Comparison of ENCODE assay signal across 8 cellular contexts in genomic region chr7:120856621-120857352, GRCh38. TPM values are rescaled to one million over a fixed set of nuclear protein-coding genes. Genes with fewer than 3 reads are reported as not detected.
DNase-seq lines count a peak whose midpoint lies in the region; ATAC-seq and TF ChIP-seq lines count a peak whose summit lies in the region.

No MANE protein-coding gene starts in this region.

- peak overlapping the region; percentile 88 to 98 (median 93) for H3K4me2 ChIP-seq in BLaER1 treated with 17β-estradiol and CSF1 and Interleukin-3, amounts not matched to agents 10 nM and 100 nM

- peaks cover 0 to 14% (median 7%) of the 10 kb centered on the region in 10 experiments; a peak in 11 of 20 replicates for H3K4me1 ChIP-seq in BLaER1 treated with 17β-estradiol and CSF1 and Interleukin-3, amounts not matched to agents 10 nM and 100 nM
- H3K4me1 ChIP-seq in left ventricle myocardium inferior = peaks cover 36% of the 10 kb centered on the region

- DNase-seq in NCI-H526 (lab: John Stamatoyannopoulos, UW) = peak; percentile 60 to 83
- DNase-seq in activated naive CD4-positive, alpha-beta T cell treated with anti-CD3 and anti-CD28 coated beads, Interleukin-2, amount 50 U/mL, for 72 hours (ENCODE audit: low spot score in 2 of 2) = peak in 1 of 2 donors; percentile 12
- peak; percentile 38 for DNase-seq in left ventricle myocardium inferior
- DNase-seq in posterior cingulate gyrus = peak in 8 of 10 donors; percentile 8 to 80 (median 27)
- DNase-seq in NCI-H2107 (lab: John Stamatoyannopoulos, UW) = no peak

- H3K27me3 ChIP-seq in BLaER1 treated with 17β-estradiol and CSF1 and Interleukin-3, amounts not matched to agents 10 nM and 100 nM = peaks cover 0 to 12% (median 0%) of the 10 kb centered on the region in 11 experiments; a peak in 7 of 22 replicates
- H3K27me3 ChIP-seq in left ventricle myocardium inferior (ENCODE audit: low read depth) = no peaks in the 10 kb centered on the region

- H3K36me3 Mint-ChIP-seq in activated naive CD4-positive, alpha-beta T cell treated with anti-CD3 and anti-CD28 coated beads, Interleukin-2, amount 50 U/mL, for 72 hours = peaks cover 0 to 11% of the 10 kb centered on the region in 2 donors

- H3K27ac ChIP-seq in BLaER1 treated with 17β-estradiol and CSF1 and Interleukin-3, amounts not matched to agents 10 nM and 100 nM = no peak overlapping the region
- peak overlapping the region; percentile 97 for H3K27ac ChIP-seq in left ventricle myocardium inferior (replicated peaks)

- H3K27ac Mint-ChIP-seq in activated naive CD4-positive, alpha-beta T cell treated with anti-CD3 and anti-CD28 coated beads, Interleukin-2, amount 50 U/mL, for 72 hours = no peak overlapping the region

- peak overlapping the region; percentile 66 to 89 (median 79) for H3K4me3 ChIP-seq in BLaER1 treated with 17β-estradiol and CSF1 and Interleukin-3, amounts not matched to agents 10 nM and 100 nM
- peak overlapping the region; percentile 80 for H3K4me3 ChIP-seq in left ventricle myocardium inferior

- ATAC-seq in GM18873 (IDR thresholded peaks at IDR 0.05; ENCODE audit: low FRiP score, unreplicated experiment) (peak; percentile 65), HG03045 (IDR thresholded peaks at IDR 0.05; ENCODE audit: unreplicated experiment) (peak; percentile 58)
- peak; percentile 47 to 57 for ATAC-seq in activated naive CD4-positive, alpha-beta T cell treated with anti-CD3 and anti-CD28 coated beads, Interleukin-2, amount 50 U/mL, for 72 hours

- peak overlapping the region in 8 of 11 experiments; percentile 9 to 59 (median 38); a peak in 10 of 22 replicates for H3K9ac ChIP-seq in BLaER1 treated with 17β-estradiol and CSF1 and Interleukin-3, amounts not matched to agents 10 nM and 100 nM

- no peaks in the 10 kb centered on the region for H3K36me3 ChIP-seq in BLaER1 treated with 17β-estradiol and CSF1 and Interleukin-3, amounts not matched to agents 10 nM and 100 nM
- H3K36me3 ChIP-seq in left ventricle myocardium inferior = no peaks in the 10 kb centered on the region

- H4K20me1 ChIP-seq in BLaER1 treated with 17β-estradiol and CSF1 and Interleukin-3, amounts not matched to agents 10 nM and 100 nM = no peaks in the 10 kb centered on the region

- intact Hi-C loops in left ventricle myocardium inferior (cut with micrococcal nuclease) = no loop called here
- intact Hi-C loops in posterior cingulate gyrus (cut with DNase I) = loop anchor here (5.0 kb wide), 1 partner anchor 96 kb away; the partner anchor contains the start of gene ING3

- no peak for TF ChIP-seq CTCF in left ventricle myocardium inferior (IDR thresholded peaks at IDR 0.05; ENCODE audit: borderline replicate concordance)

- no peaks in the 10 kb centered on the region for H3K9me3 ChIP-seq in BLaER1 treated with 17β-estradiol and CSF1 and Interleukin-3, amounts not matched to agents 10 nM and 100 nM (replicated peaks in 1 of 11)
- H3K9me3 ChIP-seq in left ventricle myocardium inferior (replicated peaks) = no peaks in the 10 kb centered on the region

- no peaks in the 10 kb centered on the region for H3K9me3 Mint-ChIP-seq in activated naive CD4-positive, alpha-beta T cell treated with anti-CD3 and anti-CD28 coated beads, Interleukin-2, amount 50 U/mL, for 72 hours

RNA-seq across cellular contexts. Expression of gene TSPAN12, which starts 1.2 kb away (rescaled TPM):
- not detected for total RNA-seq in activated naive CD4-positive, alpha-beta T cell treated with anti-CD3 and anti-CD28 coated beads, Interleukin-2, amount 50 U/mL, for 72 hours
- 68.7 TPM for total RNA-seq in left ventricle myocardium inferior

Comparison
In these comparisons a context has a peak if more than half of its experiments do, and no peak if none do; other contexts are left out.
1. RNA of gene TSPAN12, which starts 1.2 kb away (total RNA-seq): 68.7 TPM in left ventricle myocardium inferior (single experiment); not detected in activated naive CD4-positive, alpha-beta T cell treated with anti-CD3 and anti-CD28 coated beads, Interleukin-2, amount 50 U/mL, for 72 hours; every median in the first group is over 10 times any median in the second.
2. Peak in every context shown above with its lines, with median percentiles within 50 percentile points of each other: ATAC-seq.